In the genomic region with DNA sequence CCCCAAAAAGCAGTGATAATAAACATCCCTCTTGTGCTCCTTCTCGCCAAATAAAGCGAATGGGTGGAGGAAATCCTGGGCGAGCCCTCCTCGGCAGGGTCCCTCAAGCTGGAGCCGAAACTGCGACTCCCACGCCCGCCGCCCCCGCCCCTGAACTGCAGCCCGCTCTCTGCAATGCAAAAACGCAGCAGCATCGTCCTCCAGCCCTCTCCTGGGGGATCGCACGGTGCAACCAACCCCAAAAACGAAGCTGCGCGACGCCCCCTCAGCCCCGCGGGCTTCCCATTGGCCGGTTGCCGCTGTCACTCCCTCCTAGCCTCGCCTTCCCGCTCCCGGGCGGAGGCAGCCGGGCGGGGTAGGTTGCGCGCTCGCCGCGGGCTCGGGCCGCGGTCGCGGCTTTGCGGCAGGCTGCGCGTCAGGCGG, we compare ENCODE assay signal across 1 cellular context.
TF ChIP-seq lines count a peak whose summit lies in the region.

A gene with protein sequence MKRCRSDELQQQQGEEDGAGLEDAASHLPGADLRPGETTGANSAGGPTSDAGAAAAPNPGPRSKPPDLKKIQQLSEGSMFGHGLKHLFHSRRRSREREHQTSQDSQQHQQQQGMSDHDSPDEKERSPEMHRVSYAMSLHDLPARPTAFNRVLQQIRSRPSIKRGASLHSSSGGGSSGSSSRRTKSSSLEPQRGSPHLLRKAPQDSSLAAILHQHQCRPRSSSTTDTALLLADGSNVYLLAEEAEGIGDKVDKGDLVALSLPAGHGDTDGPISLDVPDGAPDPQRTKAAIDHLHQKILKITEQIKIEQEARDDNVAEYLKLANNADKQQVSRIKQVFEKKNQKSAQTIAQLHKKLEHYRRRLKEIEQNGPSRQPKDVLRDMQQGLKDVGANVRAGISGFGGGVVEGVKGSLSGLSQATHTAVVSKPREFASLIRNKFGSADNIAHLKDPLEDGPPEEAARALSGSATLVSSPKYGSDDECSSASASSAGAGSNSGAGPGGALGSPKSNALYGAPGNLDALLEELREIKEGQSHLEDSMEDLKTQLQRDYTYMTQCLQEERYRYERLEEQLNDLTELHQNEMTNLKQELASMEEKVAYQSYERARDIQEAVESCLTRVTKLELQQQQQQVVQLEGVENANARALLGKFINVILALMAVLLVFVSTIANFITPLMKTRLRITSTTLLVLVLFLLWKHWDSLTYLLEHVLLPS (plus strand): TSS at position 363 of the 423 bp plus-strand sequence. CDS start 619 bp downstream, outside the sequence.

TF ChIP-seq in WTC11, 78 proteins besides CTCF, POLR2A, EP300 and RAD21 (continued from another document and continues in another):
- TF ChIP-seq, protein P1, sequence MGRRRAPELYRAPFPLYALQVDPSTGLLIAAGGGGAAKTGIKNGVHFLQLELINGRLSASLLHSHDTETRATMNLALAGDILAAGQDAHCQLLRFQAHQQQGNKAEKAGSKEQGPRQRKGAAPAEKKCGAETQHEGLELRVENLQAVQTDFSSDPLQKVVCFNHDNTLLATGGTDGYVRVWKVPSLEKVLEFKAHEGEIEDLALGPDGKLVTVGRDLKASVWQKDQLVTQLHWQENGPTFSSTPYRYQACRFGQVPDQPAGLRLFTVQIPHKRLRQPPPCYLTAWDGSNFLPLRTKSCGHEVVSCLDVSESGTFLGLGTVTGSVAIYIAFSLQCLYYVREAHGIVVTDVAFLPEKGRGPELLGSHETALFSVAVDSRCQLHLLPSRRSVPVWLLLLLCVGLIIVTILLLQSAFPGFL (CRISPR knock-in tag; IDR thresholded peaks at IDR 0.05; ENCODE audit: borderline replicate concordance) = no peak
- TF ChIP-seq FOXK1 (CRISPR knock-in tag; IDR thresholded peaks at IDR 0.05) (peak; percentile 81), ZNF317 (CRISPR knock-in tag; IDR thresholded peaks at IDR 0.05; ENCODE audit: borderline replicate concordance, low read depth) (no peak), SMAD3 (CRISPR knock-in tag; IDR thresholded peaks at IDR 0.05; ENCODE audit: borderline replicate concordance) (no peak), NFYB (CRISPR knock-in tag; conservative IDR thresholded peaks at IDR 0.05; ENCODE audit: low read depth) (peak; percentile 98), ZNF423 (CRISPR knock-in tag; IDR thresholded peaks at IDR 0.05) (no peak), PRRX2 (CRISPR knock-in tag; IDR thresholded peaks at IDR 0.05) (no peak), ZNF416 (CRISPR knock-in tag; IDR thresholded peaks at IDR 0.05) (no peak), NFE2L1 (CRISPR knock-in tag; IDR thresholded peaks at IDR 0.05) (peak; percentile 59; the same call in 1 of the 2 replicates), ZNF396 (CRISPR knock-in tag; IDR thresholded peaks at IDR 0.05; ENCODE audit: borderline replicate concordance) (no peak), ZBTB21 (CRISPR knock-in tag; IDR thresholded peaks at IDR 0.05; ENCODE audit: borderline replicate concordance) (0 out of 2 replicates have a peak, but pooled peaks have one; percentile 48), ETV6 (CRISPR knock-in tag; IDR thresholded peaks at IDR 0.05) (no peak), MXD4 (CRISPR knock-in tag; IDR thresholded peaks at IDR 0.05; ENCODE audit: borderline replicate concordance) (no peak), IRF2 (CRISPR knock-in tag; IDR thresholded peaks at IDR 0.05; ENCODE audit: borderline replicate concordance, low read depth) (no peak), TP53 (CRISPR knock-in tag; IDR thresholded peaks at IDR 0.05) (peak; percentile 67; the same call in 1 of the 2 replicates), GTF2I (CRISPR knock-in tag; conservative IDR thresholded peaks at IDR 0.05) (no peak)
- TF ChIP-seq, protein P2, sequence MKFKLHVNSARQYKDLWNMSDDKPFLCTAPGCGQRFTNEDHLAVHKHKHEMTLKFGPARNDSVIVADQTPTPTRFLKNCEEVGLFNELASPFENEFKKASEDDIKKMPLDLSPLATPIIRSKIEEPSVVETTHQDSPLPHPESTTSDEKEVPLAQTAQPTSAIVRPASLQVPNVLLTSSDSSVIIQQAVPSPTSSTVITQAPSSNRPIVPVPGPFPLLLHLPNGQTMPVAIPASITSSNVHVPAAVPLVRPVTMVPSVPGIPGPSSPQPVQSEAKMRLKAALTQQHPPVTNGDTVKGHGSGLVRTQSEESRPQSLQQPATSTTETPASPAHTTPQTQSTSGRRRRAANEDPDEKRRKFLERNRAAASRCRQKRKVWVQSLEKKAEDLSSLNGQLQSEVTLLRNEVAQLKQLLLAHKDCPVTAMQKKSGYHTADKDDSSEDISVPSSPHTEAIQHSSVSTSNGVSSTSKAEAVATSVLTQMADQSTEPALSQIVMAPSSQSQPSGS (CRISPR knock-in tag; IDR thresholded peaks at IDR 0.05; ENCODE audit: borderline replicate concordance, low read depth) = no peak
- TF ChIP-seq, protein P3, sequence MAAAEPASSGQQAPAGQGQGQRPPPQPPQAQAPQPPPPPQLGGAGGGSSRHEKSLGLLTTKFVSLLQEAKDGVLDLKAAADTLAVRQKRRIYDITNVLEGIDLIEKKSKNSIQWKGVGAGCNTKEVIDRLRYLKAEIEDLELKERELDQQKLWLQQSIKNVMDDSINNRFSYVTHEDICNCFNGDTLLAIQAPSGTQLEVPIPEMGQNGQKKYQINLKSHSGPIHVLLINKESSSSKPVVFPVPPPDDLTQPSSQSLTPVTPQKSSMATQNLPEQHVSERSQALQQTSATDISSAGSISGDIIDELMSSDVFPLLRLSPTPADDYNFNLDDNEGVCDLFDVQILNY (CRISPR knock-in tag; IDR thresholded peaks at IDR 0.05) = peak; percentile 94
- TF ChIP-seq, protein P4, sequence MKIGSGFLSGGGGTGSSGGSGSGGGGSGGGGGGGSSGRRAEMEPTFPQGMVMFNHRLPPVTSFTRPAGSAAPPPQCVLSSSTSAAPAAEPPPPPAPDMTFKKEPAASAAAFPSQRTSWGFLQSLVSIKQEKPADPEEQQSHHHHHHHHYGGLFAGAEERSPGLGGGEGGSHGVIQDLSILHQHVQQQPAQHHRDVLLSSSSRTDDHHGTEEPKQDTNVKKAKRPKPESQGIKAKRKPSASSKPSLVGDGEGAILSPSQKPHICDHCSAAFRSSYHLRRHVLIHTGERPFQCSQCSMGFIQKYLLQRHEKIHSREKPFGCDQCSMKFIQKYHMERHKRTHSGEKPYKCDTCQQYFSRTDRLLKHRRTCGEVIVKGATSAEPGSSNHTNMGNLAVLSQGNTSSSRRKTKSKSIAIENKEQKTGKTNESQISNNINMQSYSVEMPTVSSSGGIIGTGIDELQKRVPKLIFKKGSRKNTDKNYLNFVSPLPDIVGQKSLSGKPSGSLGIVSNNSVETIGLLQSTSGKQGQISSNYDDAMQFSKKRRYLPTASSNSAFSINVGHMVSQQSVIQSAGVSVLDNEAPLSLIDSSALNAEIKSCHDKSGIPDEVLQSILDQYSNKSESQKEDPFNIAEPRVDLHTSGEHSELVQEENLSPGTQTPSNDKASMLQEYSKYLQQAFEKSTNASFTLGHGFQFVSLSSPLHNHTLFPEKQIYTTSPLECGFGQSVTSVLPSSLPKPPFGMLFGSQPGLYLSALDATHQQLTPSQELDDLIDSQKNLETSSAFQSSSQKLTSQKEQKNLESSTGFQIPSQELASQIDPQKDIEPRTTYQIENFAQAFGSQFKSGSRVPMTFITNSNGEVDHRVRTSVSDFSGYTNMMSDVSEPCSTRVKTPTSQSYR (CRISPR knock-in tag; IDR thresholded peaks at IDR 0.05) = no peak
- TF ChIP-seq, protein P5, sequence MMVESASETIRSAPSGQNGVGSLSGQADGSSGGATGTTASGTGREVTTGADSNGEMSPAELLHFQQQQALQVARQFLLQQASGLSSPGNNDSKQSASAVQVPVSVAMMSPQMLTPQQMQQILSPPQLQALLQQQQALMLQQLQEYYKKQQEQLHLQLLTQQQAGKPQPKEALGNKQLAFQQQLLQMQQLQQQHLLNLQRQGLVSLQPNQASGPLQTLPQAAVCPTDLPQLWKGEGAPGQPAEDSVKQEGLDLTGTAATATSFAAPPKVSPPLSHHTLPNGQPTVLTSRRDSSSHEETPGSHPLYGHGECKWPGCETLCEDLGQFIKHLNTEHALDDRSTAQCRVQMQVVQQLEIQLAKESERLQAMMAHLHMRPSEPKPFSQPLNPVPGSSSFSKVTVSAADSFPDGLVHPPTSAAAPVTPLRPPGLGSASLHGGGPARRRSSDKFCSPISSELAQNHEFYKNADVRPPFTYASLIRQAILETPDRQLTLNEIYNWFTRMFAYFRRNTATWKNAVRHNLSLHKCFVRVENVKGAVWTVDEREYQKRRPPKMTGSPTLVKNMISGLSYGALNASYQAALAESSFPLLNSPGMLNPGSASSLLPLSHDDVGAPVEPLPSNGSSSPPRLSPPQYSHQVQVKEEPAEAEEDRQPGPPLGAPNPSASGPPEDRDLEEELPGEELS (CRISPR knock-in tag; IDR thresholded peaks at IDR 0.05) = peak; percentile 19; the same call in 1 of the 2 replicates
- TF ChIP-seq, protein P6, sequence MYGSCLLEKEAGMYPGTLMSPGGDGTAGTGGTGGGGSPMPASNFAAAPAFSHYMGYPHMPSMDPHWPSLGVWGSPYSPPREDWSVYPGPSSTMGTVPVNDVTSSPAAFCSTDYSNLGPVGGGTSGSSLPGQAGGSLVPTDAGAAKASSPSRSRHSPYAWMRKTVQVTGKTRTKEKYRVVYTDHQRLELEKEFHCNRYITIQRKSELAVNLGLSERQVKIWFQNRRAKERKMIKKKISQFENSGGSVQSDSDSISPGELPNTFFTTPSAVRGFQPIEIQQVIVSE (CRISPR knock-in tag; IDR thresholded peaks at IDR 0.05; ENCODE audit: borderline replicate concordance) = no peak
- TF ChIP-seq, protein P7, sequence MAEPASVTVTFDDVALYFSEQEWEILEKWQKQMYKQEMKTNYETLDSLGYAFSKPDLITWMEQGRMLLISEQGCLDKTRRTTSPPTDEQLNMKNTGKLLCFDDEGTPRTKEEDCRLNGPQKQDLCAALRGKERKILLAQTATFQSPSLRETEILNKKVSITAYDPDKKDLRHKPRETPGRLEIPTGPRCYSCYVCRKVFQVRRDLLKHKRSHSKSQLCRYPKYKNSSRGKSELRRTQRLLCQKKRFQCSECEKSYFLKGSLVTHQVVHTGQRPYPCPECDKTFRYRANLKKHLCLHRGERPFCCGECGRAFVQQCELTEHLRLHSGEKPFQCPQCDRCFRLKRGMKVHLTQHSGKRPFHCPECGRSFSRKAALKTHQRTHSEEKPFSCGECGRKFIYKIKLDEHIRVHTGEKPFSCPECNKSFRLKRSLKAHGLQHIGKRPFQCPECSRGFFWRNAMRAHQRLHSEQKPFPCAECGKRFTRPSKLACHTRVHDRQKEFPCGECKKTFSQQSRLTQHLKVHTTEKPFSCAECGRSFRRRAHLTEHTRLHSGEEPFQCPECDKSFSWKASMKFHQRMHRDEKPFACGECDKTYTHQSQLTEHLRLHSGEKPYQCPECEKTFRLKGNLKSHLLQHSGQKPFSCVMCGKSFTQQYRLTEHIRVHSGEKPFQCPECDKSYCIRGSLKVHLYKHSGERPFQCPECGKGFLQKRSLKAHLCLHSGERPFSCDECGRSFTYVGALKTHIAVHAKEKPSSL (CRISPR knock-in tag; conservative IDR thresholded peaks at IDR 0.05) = no peak
- TF ChIP-seq, protein P8, sequence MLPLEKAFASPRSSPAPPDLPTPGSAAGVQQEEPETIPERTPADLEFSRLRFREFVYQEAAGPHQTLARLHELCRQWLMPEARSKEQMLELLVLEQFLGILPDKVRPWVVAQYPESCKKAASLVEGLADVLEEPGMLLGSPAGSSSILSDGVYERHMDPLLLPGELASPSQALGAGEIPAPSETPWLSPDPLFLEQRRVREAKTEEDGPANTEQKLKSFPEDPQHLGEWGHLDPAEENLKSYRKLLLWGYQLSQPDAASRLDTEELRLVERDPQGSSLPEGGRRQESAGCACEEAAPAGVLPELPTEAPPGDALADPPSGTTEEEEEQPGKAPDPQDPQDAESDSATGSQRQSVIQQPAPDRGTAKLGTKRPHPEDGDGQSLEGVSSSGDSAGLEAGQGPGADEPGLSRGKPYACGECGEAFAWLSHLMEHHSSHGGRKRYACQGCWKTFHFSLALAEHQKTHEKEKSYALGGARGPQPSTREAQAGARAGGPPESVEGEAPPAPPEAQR (CRISPR knock-in tag; IDR thresholded peaks at IDR 0.05) = no peak
- TF ChIP-seq, protein P9, sequence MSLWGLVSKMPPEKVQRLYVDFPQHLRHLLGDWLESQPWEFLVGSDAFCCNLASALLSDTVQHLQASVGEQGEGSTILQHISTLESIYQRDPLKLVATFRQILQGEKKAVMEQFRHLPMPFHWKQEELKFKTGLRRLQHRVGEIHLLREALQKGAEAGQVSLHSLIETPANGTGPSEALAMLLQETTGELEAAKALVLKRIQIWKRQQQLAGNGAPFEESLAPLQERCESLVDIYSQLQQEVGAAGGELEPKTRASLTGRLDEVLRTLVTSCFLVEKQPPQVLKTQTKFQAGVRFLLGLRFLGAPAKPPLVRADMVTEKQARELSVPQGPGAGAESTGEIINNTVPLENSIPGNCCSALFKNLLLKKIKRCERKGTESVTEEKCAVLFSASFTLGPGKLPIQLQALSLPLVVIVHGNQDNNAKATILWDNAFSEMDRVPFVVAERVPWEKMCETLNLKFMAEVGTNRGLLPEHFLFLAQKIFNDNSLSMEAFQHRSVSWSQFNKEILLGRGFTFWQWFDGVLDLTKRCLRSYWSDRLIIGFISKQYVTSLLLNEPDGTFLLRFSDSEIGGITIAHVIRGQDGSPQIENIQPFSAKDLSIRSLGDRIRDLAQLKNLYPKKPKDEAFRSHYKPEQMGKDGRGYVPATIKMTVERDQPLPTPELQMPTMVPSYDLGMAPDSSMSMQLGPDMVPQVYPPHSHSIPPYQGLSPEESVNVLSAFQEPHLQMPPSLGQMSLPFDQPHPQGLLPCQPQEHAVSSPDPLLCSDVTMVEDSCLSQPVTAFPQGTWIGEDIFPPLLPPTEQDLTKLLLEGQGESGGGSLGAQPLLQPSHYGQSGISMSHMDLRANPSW (CRISPR knock-in tag; conservative IDR thresholded peaks at IDR 0.05; ENCODE audit: low read depth) = no peak
- TF ChIP-seq, protein P10, sequence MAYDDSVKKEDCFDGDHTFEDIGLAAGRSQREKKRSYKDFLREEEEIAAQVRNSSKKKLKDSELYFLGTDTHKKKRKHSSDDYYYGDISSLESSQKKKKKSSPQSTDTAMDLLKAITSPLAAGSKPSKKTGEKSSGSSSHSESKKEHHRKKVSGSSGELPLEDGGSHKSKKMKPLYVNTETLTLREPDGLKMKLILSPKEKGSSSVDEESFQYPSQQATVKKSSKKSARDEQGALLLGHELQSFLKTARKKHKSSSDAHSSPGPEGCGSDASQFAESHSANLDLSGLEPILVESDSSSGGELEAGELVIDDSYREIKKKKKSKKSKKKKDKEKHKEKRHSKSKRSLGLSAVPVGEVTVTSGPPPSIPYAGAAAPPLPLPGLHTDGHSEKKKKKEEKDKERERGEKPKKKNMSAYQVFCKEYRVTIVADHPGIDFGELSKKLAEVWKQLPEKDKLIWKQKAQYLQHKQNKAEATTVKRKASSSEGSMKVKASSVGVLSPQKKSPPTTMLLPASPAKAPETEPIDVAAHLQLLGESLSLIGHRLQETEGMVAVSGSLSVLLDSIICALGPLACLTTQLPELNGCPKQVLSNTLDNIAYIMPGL (CRISPR knock-in tag; IDR thresholded peaks at IDR 0.05) = peak; percentile 38; the same call in 1 of the 2 replicates
- TF ChIP-seq, protein P11, sequence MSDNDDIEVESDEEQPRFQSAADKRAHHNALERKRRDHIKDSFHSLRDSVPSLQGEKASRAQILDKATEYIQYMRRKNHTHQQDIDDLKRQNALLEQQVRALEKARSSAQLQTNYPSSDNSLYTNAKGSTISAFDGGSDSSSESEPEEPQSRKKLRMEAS (CRISPR knock-in tag; IDR thresholded peaks at IDR 0.05) = peak; percentile 53; the same call in 1 of the 2 replicates
